Comparison of ENCODE assay signal across 2 cellular contexts in genomic region chr18:32368170-32368569, GRCh38.
TF ChIP-seq lines count a peak whose summit lies in the region.

No MANE protein-coding gene starts in this region.

TF ChIP-seq in HCT116, 20 proteins besides CTCF, POLR2A, EP300 and RAD21:
- TF ChIP-seq CEBPB (IDR thresholded peaks at IDR 0.05; ENCODE audit: low read depth) (peak; percentile 95), CBX3 (IDR thresholded peaks at IDR 0.05; ENCODE audit: low read depth) (peak; percentile 41; the same call in 1 of the 2 replicates), SP1 (IDR thresholded peaks at IDR 0.05; ENCODE audit: low read depth) (peak; percentile 72), FOSL1 (IDR thresholded peaks at IDR 0.05; ENCODE audit: low read depth) (peak; percentile 70), JUND (IDR thresholded peaks at IDR 0.05) (peak; percentile 54)
- TF ChIP-seq, protein P1, sequence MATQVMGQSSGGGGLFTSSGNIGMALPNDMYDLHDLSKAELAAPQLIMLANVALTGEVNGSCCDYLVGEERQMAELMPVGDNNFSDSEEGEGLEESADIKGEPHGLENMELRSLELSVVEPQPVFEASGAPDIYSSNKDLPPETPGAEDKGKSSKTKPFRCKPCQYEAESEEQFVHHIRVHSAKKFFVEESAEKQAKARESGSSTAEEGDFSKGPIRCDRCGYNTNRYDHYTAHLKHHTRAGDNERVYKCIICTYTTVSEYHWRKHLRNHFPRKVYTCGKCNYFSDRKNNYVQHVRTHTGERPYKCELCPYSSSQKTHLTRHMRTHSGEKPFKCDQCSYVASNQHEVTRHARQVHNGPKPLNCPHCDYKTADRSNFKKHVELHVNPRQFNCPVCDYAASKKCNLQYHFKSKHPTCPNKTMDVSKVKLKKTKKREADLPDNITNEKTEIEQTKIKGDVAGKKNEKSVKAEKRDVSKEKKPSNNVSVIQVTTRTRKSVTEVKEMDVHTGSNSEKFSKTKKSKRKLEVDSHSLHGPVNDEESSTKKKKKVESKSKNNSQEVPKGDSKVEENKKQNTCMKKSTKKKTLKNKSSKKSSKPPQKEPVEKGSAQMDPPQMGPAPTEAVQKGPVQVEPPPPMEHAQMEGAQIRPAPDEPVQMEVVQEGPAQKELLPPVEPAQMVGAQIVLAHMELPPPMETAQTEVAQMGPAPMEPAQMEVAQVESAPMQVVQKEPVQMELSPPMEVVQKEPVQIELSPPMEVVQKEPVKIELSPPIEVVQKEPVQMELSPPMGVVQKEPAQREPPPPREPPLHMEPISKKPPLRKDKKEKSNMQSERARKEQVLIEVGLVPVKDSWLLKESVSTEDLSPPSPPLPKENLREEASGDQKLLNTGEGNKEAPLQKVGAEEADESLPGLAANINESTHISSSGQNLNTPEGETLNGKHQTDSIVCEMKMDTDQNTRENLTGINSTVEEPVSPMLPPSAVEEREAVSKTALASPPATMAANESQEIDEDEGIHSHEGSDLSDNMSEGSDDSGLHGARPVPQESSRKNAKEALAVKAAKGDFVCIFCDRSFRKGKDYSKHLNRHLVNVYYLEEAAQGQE (IDR thresholded peaks at IDR 0.05; ENCODE audit: low read depth), result no peak

TF ChIP-seq in HepG2, 621 proteins besides CTCF, POLR2A, EP300 and RAD21:
- TF ChIP-seq CEBPB (IDR thresholded peaks at IDR 0.05; ENCODE audit: borderline replicate concordance, low read depth, low read length), result 0 out of 2 replicates have a peak, but pooled peaks have one; percentile 11
- TF ChIP-seq, protein P1 (IDR thresholded peaks at IDR 0.05; ENCODE audit: borderline replicate concordance in 1 of 2, low read depth in 1 of 2, low read length in 2 of 2), result no peak
- peak; percentile 18; the same call in 1 of the 2 replicates for TF ChIP-seq FOSL2 (CRISPR knock-in tag; IDR thresholded peaks at IDR 0.05)
